6 cellular contexts compared by ENCODE assay signal in genomic region chr2:234869164-234869563, GRCh38.
"Had no signal": no experiment of that assay in that cellular context is flagged by ENCODE, and none has a peak within 500 bp of the region (broad histone marks: within the 10 kb centered on the region; RNA-seq: fewer than 3 reads in every experiment).

No MANE protein-coding gene starts in this region.

- H3K27ac Mint-ChIP-seq: IgD-negative memory B cell had no signal

- H3K27ac ChIP-seq: HL-60 had no signal

- FAIRE-seq: HepG2, HTR-8/SVneo, K562 had no signal

- H3K4me3 ChIP-seq: K562 had no signal

- DNase-seq: IMR-90 had no signal

- ATAC-seq: HepG2, K562 had no signal
